ENCODE assay signal across 9 cellular contexts in genomic region chr15:101206173-101206572, GRCh38. TPM values are rescaled to one million over a fixed set of nuclear protein-coding genes. Genes with fewer than 3 reads are reported as not detected.
DNase-seq lines count a peak whose midpoint lies in the region; ATAC-seq and TF ChIP-seq lines count a peak whose summit lies in the region.
"Had no signal": no experiment of that assay in that cellular context is flagged by ENCODE, and none has a peak within 500 bp of the region (broad histone marks: within the 10 kb centered on the region; RNA-seq: fewer than 3 reads in every experiment).

No MANE protein-coding gene starts in this region.

- no peaks in the 10 kb centered on the region for H3K4me1 ChIP-seq in right lobe of liver

- H3K27me3 ChIP-seq in MG63, result no peaks in the 10 kb centered on the region
- no peaks in the 10 kb centered on the region for H3K27me3 ChIP-seq in kidney epithelial cell (ENCODE audit: control insufficient read depth, insufficient read depth, low read length)
- no peaks in the 10 kb centered on the region for H3K27me3 ChIP-seq in right lobe of liver

- TF ChIP-seq CTCF in kidney epithelial cell (IDR thresholded peaks at IDR 0.05; ENCODE audit: insufficient read depth, low read length, poor library complexity, severe bottlenecking) (no peak), glutamatergic neuron (IDR thresholded peaks at IDR 0.05; ENCODE audit: partially characterized antibody, unreplicated experiment) (no peak), right lobe of liver (IDR thresholded peaks at IDR 0.05) (no peak)

- no peak for TF ChIP-seq POLR2A in right lobe of liver (IDR thresholded peaks at IDR 0.05)

- ATAC-seq in GM19395 (IDR thresholded peaks at IDR 0.05; ENCODE audit: unreplicated experiment), result no peak
- no peak for ATAC-seq in right lobe of liver

- no peaks in the 10 kb centered on the region for H3K9me3 Mint-ChIP-seq in glutamatergic neuron (ENCODE audit: unreplicated experiment)
- H3K9me3 Mint-ChIP-seq: neural crest cell had no signal

- H3K4me3 Mint-ChIP-seq in glutamatergic neuron (ENCODE audit: unreplicated experiment), result no peak overlapping the region
- H3K4me3 Mint-ChIP-seq: neural crest cell had no signal

- no peak overlapping the region for H3K27ac Mint-ChIP-seq in glutamatergic neuron (ENCODE audit: unreplicated experiment)

- intact Hi-C loops in right lobe of liver (cut with DNase I), result no loop called here

- peaks cover 19% of the 10 kb centered on the region for H3K4me1 Mint-ChIP-seq in glutamatergic neuron (ENCODE audit: low read depth, unreplicated experiment)

- DNase-seq in MG63, result peak; percentile 80
- peak; percentile 65 for DNase-seq in activated T-cell treated with anti-CD3 and anti-CD28 coated beads, Interleukin-2, amount 50 U/mL, for 1 hour
- peak; percentile 65 for DNase-seq in kidney epithelial cell (ENCODE audit: low read depth)
- peak; percentile 87 for DNase-seq in stimulated activated CD8-positive, alpha-beta memory T cell treated with anti-CD3 and anti-CD28 coated beads, Interleukin-4, amount 100 ng/mL, for 48 hours
- no peak for DNase-seq in glutamatergic neuron
- DNase-seq in DMS114 treated with DMSO at 0.1 percent for 48 hours (lab: John Stamatoyannopoulos, UW; ENCODE audit: unreplicated experiment), result no peak
- no peak for DNase-seq in right lobe of liver

- WGBS in right lobe of liver (ENCODE audit: insufficient coverage, low coverage, low lambda C conversion rate, missing lambda C conversion rate), result 80% methylated on average over 12 of the region's 12 CpGs

- H3K36me3 ChIP-seq in MG63, result no peaks in the 10 kb centered on the region; the same call in 1 of the 2 replicates
- no peaks in the 10 kb centered on the region for H3K36me3 ChIP-seq in kidney epithelial cell (ENCODE audit: control insufficient read depth, insufficient read depth, low read length)
- no peaks in the 10 kb centered on the region for H3K36me3 ChIP-seq in right lobe of liver

- no peaks in the 10 kb centered on the region for H3K9me3 ChIP-seq in MG63
- no peaks in the 10 kb centered on the region for H3K9me3 ChIP-seq in right lobe of liver

- H3K36me3 Mint-ChIP-seq in glutamatergic neuron (ENCODE audit: unreplicated experiment), result no peaks in the 10 kb centered on the region

- H3K27ac ChIP-seq in right lobe of liver, result no peak overlapping the region

- H3K4me3 ChIP-seq in MG63, result peak overlapping the region; percentile 21
- H3K4me3 ChIP-seq in kidney epithelial cell (ENCODE audit: low read depth, low read length), result peak overlapping the region; percentile 3
- no peak overlapping the region for H3K4me3 ChIP-seq in right lobe of liver

- H3K27me3 Mint-ChIP-seq in glutamatergic neuron (ENCODE audit: unreplicated experiment), result peaks cover 2% of the 10 kb centered on the region

RNA-seq across cellular contexts. Expression of gene CHSY1, which starts 45.7 kb away (rescaled TPM):
- total RNA-seq in MG63 (2014; rRNA removed; shearing (Covaris generic); ENCODE audit: low replicate concordance), result 9.5 and 11.0 TPM in 2 replicates
- total RNA-seq in kidney epithelial cell (21.1 and 22.9 TPM in 2 replicates), glutamatergic neuron (ENCODE audit: unreplicated experiment) (38.2 TPM), right lobe of liver (10 to 100 TPM in 2 of 6 experiments, 1 to 10 TPM in 4; 4.9 to 12.6 (median 7.2) TPM)

Comparison
In these comparisons a context has a peak if more than half of its experiments do, and no peak if none do; other contexts are left out.
1. DNase-seq: peak in MG63 (single experiment), activated T-cell treated with anti-CD3 and anti-CD28 coated beads, Interleukin-2, amount 50 U/mL, for 1 hour (single experiment), kidney epithelial cell (single experiment) and stimulated activated CD8-positive, alpha-beta memory T cell treated with anti-CD3 and anti-CD28 coated beads, Interleukin-4, amount 100 ng/mL, for 48 hours (single experiment); none in glutamatergic neuron (single experiment), DMS114 treated with DMSO at 0.1 percent for 48 hours (single experiment) and right lobe of liver (0 of 3).
2. H3K4me3 ChIP-seq: peak in MG63 (single experiment) and kidney epithelial cell (single experiment); none in right lobe of liver (0 of 3).